ENCODE assay signal across 8 cellular contexts in the genomic region with DNA sequence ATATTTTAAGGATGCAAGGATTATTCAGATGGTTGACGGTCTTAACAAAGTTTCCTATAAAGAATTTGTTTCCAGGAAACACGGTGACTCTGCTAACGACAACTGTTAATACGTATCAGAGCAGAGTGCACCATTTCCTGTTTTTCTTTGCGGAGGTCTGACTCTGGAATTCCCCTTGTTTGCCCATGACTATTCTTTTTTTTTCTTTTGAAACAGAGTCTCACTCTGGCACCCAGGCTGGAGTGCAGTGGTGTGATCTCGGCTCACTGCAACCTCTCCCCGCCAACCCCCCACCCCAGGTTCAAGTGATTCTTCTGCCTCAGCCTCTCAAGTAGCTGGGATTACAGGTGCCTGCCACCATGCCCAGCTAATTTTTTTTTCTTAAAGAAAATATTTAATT.
A peak's percentile ranks its signal among the peaks of the same experiment; 100 is the strongest.
DNase-seq lines count a peak whose midpoint lies in the region; ATAC-seq and TF ChIP-seq lines count a peak whose summit lies in the region.

No MANE protein-coding gene starts in this region.

- H3K27me3 Mint-ChIP-seq in osteocyte (ENCODE audit: unreplicated experiment), result no peaks in the 10 kb centered on the region

- H3K27ac Mint-ChIP-seq in osteocyte (ENCODE audit: unreplicated experiment), result peak overlapping the region; percentile 90

- H3K27me3 ChIP-seq in neuronal stem cell (ENCODE audit: control insufficient read depth in 3 of 3, insufficient read depth in 3 of 3, low read depth in 1 of 3, low read length in 3 of 3), result no peaks in the 10 kb centered on the region

- H3K9me3 ChIP-seq in neuronal stem cell (replicated peaks in 1 of 2; ENCODE audit: control insufficient read depth in 2 of 2, insufficient read depth in 1 of 2, low read depth in 1 of 2, low read length in 2 of 2), result peaks cover 0 to 4% of the 10 kb centered on the region in 2 donors

- H2AK5ac ChIP-seq in neuronal stem cell (ENCODE audit: low read depth, low read length), result no peak overlapping the region

- no peak overlapping the region for H3K9ac ChIP-seq in neuronal stem cell (ENCODE audit: low read depth, low read length, poor library complexity)

- H2BK12ac ChIP-seq in neuronal stem cell (ENCODE audit: low read length), result no peak overlapping the region

- no peaks in the 10 kb centered on the region for H3K79me1 ChIP-seq in neuronal stem cell (ENCODE audit: low read depth, low read length)

- H3K4me3 ChIP-seq in neuronal stem cell (ENCODE audit: low read length in 2 of 2), result no peak overlapping the region

- peaks cover 2 to 4% of the 10 kb centered on the region in 2 donors for H3K36me3 ChIP-seq in neuronal stem cell (replicated peaks in 1 of 2; ENCODE audit: control insufficient read depth in 2 of 2, insufficient read depth in 2 of 2, low read length in 2 of 2)

- no peak for TF ChIP-seq CTCF in osteocyte (IDR thresholded peaks at IDR 0.05)

- WGBS in neuronal stem cell (ENCODE audit: extremely low coverage in 2 of 2, insufficient read length in 2 of 2, insufficient replicate concordance in 1 of 2), 2 donors, result no CpG with 5 or more reads among the region's 7 CpGs

- no peaks in the 10 kb centered on the region for H3K9me3 Mint-ChIP-seq in osteocyte (ENCODE audit: unreplicated experiment)

- peaks cover 1 to 4% of the 10 kb centered on the region in 2 donors for H3K4me1 ChIP-seq in neuronal stem cell (ENCODE audit: control insufficient read depth in 2 of 2, insufficient read depth in 1 of 2, low read depth in 1 of 2, low read length in 2 of 2)

- H2BK15ac ChIP-seq in neuronal stem cell (ENCODE audit: low read length), result no peak overlapping the region

- H3K36me3 Mint-ChIP-seq in osteocyte (ENCODE audit: unreplicated experiment), result no peaks in the 10 kb centered on the region

- H3K4me2 ChIP-seq in neuronal stem cell (ENCODE audit: insufficient read depth, low read length, poor library complexity, severe bottlenecking), result no peak overlapping the region

- H3K27ac ChIP-seq in neuronal stem cell (replicated peaks; ENCODE audit: low read length), result no peak overlapping the region

- no peak overlapping the region for H3K23ac ChIP-seq in neuronal stem cell (ENCODE audit: low read depth, low read length, poor library complexity)

- ATAC-seq in GM18508 (IDR thresholded peaks at IDR 0.05; ENCODE audit: insufficient read depth, unreplicated experiment), result peak; percentile 36
- ATAC-seq in HG03097 (IDR thresholded peaks at IDR 0.05; ENCODE audit: low FRiP score, unreplicated experiment), result peak; percentile 34

- H3K4me1 Mint-ChIP-seq in osteocyte (ENCODE audit: unreplicated experiment), result peaks cover 65% of the 10 kb centered on the region

- no peak overlapping the region for H2BK5ac ChIP-seq in neuronal stem cell (ENCODE audit: low read length)

- H2BK120ac ChIP-seq in neuronal stem cell (ENCODE audit: low read depth, low read length), result no peak overlapping the region

- H3K4me3 Mint-ChIP-seq in osteocyte (ENCODE audit: unreplicated experiment), result no peak overlapping the region

- H3K14ac ChIP-seq in neuronal stem cell (ENCODE audit: low read length), result no peak overlapping the region

- no peak overlapping the region for H4K8ac ChIP-seq in neuronal stem cell (ENCODE audit: low read depth, low read length)

- no peak overlapping the region for H3K18ac ChIP-seq in neuronal stem cell (ENCODE audit: low read length)

- peak; percentile 57 for DNase-seq in T-helper 9 cell
- peak; percentile 90 for DNase-seq in central memory CD4-positive, alpha-beta T cell
- no peak for DNase-seq in osteocyte (ENCODE audit: extremely low spot score, unreplicated experiment)
- no peak for DNase-seq in NCI-H2029 (lab: John Stamatoyannopoulos, UW)
- no peak for DNase-seq in NCI-H1092 (lab: John Stamatoyannopoulos, UW)
- no peak for DNase-seq in neuronal stem cell (ENCODE audit: low spot score)

- H3K4ac ChIP-seq in neuronal stem cell (ENCODE audit: low read length), result no peak overlapping the region

- H2AFZ ChIP-seq in neuronal stem cell (ENCODE audit: low read length), result no peak overlapping the region

- H4K91ac ChIP-seq in neuronal stem cell (ENCODE audit: low read depth, low read length, poor library complexity), result no peak overlapping the region

Comparison
In these comparisons a context has a peak if more than half of its experiments do, and no peak if none do; other contexts are left out.
1. DNase-seq: peak in T-helper 9 cell (single experiment) and central memory CD4-positive, alpha-beta T cell (single experiment); none in osteocyte (single experiment), NCI-H2029 (single experiment), NCI-H1092 (single experiment) and neuronal stem cell (single experiment).